Comparison of ENCODE assay signal across 8 cellular contexts in genomic region chr6:10759312-10759839, GRCh38. TPM values are rescaled to one million over a fixed set of nuclear protein-coding genes. Genes with fewer than 3 reads are reported as not detected.
DNase-seq lines count a peak whose midpoint lies in the region; ATAC-seq and TF ChIP-seq lines count a peak whose summit lies in the region.

No MANE protein-coding gene starts in this region.

- no peak overlapping the region for H2AFZ ChIP-seq in PC-3 (ENCODE audit: low read length)

- no peak for DNase-seq in activated T-cell treated with anti-CD3 and anti-CD28 coated beads, Interleukin-2, amount 50 U/mL, for 4 hours
- DNase-seq in activated T-cell treated with anti-CD3 and anti-CD28 coated beads for 4 hours (no peak), PC-3 (peak; percentile 99), dorsolateral prefrontal cortex (no peak), memory B cell (ENCODE audit: low spot score in 2 of 2) (no peak), activated gamma-delta T cell treated with Interleukin-2 at 50 U/mL for 16 hours (no peak)

- peaks cover 32% of the 10 kb centered on the region for H3K36me3 Mint-ChIP-seq in activated T-cell treated with anti-CD3 and anti-CD28 coated beads, Interleukin-2, amount 50 U/mL, for 4 hours (ENCODE audit: insufficient read depth)
- H3K36me3 Mint-ChIP-seq in memory B cell: peaks cover 24% of the 10 kb centered on the region

- peak; percentile 73 for TF ChIP-seq CTCF in PC-3 (conservative IDR thresholded peaks at IDR 0.05; ENCODE audit: low read depth, low read length)
- peak in 55 of 56 donors; percentile 21 to 67 (median 48) for TF ChIP-seq CTCF in dorsolateral prefrontal cortex (IDR thresholded peaks at IDR 0.05 in 54 of 56, conservative IDR thresholded peaks at IDR 0.05 in 2 of 56; ENCODE audit: low read depth in 1 of 56, partially characterized antibody in 56 of 56)

- peak overlapping the region; percentile 47 for H3K4me3 ChIP-seq in PC-3 (ENCODE audit: low read length)
- no peak overlapping the region for H3K4me3 ChIP-seq in dorsolateral prefrontal cortex

- H3K9me2 ChIP-seq in PC-3 (replicated peaks; ENCODE audit: low read length): no peaks in the 10 kb centered on the region

- H3F3A ChIP-seq in PC-3 (ENCODE audit: low read length, unreplicated experiment): peaks cover 5% of the 10 kb centered on the region

- no peaks in the 10 kb centered on the region for H3K27me3 ChIP-seq in PC-3 (ENCODE audit: low read length)
- H3K27me3 ChIP-seq in dorsolateral prefrontal cortex: no peaks in the 10 kb centered on the region

- H3K4me1 Mint-ChIP-seq in activated T-cell treated with anti-CD3 and anti-CD28 coated beads, Interleukin-2, amount 50 U/mL, for 4 hours (ENCODE audit: low read depth): peaks cover 16% of the 10 kb centered on the region
- peaks cover 6% of the 10 kb centered on the region for H3K4me1 Mint-ChIP-seq in memory B cell

- ATAC-seq in activated T-cell treated with anti-CD3 and anti-CD28 coated beads, Interleukin-2, amount 50 U/mL, for 4 hours: peak; percentile 35 to 58
- ATAC-seq in HG02642 (IDR thresholded peaks at IDR 0.05; ENCODE audit: poor library complexity, unreplicated experiment): peak; percentile 47
- peak; percentile 71 for ATAC-seq in PC-3
- ATAC-seq in memory B cell (ENCODE audit: low read depth): peak; percentile 39
- no peak for ATAC-seq in HG03039 (IDR thresholded peaks at IDR 0.05; ENCODE audit: unreplicated experiment)

- H3K9me3 Mint-ChIP-seq in activated T-cell treated with anti-CD3 and anti-CD28 coated beads, Interleukin-2, amount 50 U/mL, for 4 hours: no peaks in the 10 kb centered on the region
- no peaks in the 10 kb centered on the region for H3K9me3 Mint-ChIP-seq in memory B cell

- H3K4me3 Mint-ChIP-seq in activated T-cell treated with anti-CD3 and anti-CD28 coated beads, Interleukin-2, amount 50 U/mL, for 4 hours: no peak overlapping the region
- no peak overlapping the region for H3K4me3 Mint-ChIP-seq in memory B cell

- CTCF ChIA-PET in PC-3 (lab: Charles Lee): interaction anchor here (0.5 to 0.8 kb wide), 4 partner anchors 24 to 344 kb away, joined by 3 to 14 read pairs (median 4); no protein-coding TSS in a partner anchor

- H3K9me3 ChIP-seq in PC-3 (ENCODE audit: low read length): no peaks in the 10 kb centered on the region

- H3K27me3 Mint-ChIP-seq in activated T-cell treated with anti-CD3 and anti-CD28 coated beads, Interleukin-2, amount 50 U/mL, for 4 hours (ENCODE audit: low read depth): no peaks in the 10 kb centered on the region
- no peaks in the 10 kb centered on the region for H3K27me3 Mint-ChIP-seq in memory B cell

- H3K79me2 ChIP-seq in PC-3 (ENCODE audit: low read length): peaks cover 31% of the 10 kb centered on the region

- H3K9ac ChIP-seq in PC-3 (ENCODE audit: low read length): peak overlapping the region; percentile 7; the same call in 1 of the 2 replicates

- POLR2A ChIA-PET in PC-3 (lab: Charles Lee; ENCODE audit: unreplicated experiment): interaction anchor here (0.9 kb wide), 1 partner anchor 487 kb away, joined by 5 read pairs; no protein-coding TSS in a partner anchor

- intact Hi-C loops in PC-3 (cut with micrococcal nuclease): loop anchor here (1.0 kb wide), 4 partner anchors 12 to 65 kb away; partner anchors contain the start of genes C6orf52, PAK1IP1, TMEM14B and TMEM14C
- intact Hi-C loops in dorsolateral prefrontal cortex (cut with DNase I): no loop called here

- no peak overlapping the region for H3K27ac Mint-ChIP-seq in memory B cell

- H3K27ac ChIP-seq in PC-3 (ENCODE audit: low read length): peak overlapping the region; percentile 76
- H3K27ac ChIP-seq in dorsolateral prefrontal cortex: peak overlapping the region in 15 of 59 donors; percentile 2 to 59 (median 24)

- H3K4me2 ChIP-seq in PC-3 (ENCODE audit: low read length): peak overlapping the region; percentile 77

- H4K20me1 ChIP-seq in PC-3 (ENCODE audit: low read length): no peaks in the 10 kb centered on the region

- H3K36me3 ChIP-seq in PC-3 (ENCODE audit: low read depth, low read length): peaks cover 35% of the 10 kb centered on the region

- no TSS peak for BruUV-seq in PC-3 (replicated peaks; lab: Mats Ljungman, UMichigan)

- H3K4me1 ChIP-seq in PC-3 (ENCODE audit: insufficient read depth, low read length): peaks cover 29% of the 10 kb centered on the region

RNA-seq across cellular contexts. Expression of gene TMEM14B, which starts 11.8 kb away (rescaled TPM):
- 10 to 100 TPM; 84.0 to 85.0 (median 84.4) TPM for total RNA-seq in activated T-cell treated with anti-CD3 and anti-CD28 coated beads, Interleukin-2, amount 50 U/mL, for 4 hours
- total RNA-seq in PC-3 (2014; rRNA removed): 93.8 and 115 TPM in 2 replicates
- 10 to 100 TPM; 49.1 to 90.5 (median 69.1) TPM for total RNA-seq in dorsolateral prefrontal cortex

RNA-seq across cellular contexts. Expression of gene TMEM14C, which starts 36.5 kb away (rescaled TPM):
- total RNA-seq in activated T-cell treated with anti-CD3 and anti-CD28 coated beads, Interleukin-2, amount 50 U/mL, for 4 hours: 10 to 100 TPM; 35.4 to 47.2 (median 38.3) TPM
- total RNA-seq in PC-3 (2014; rRNA removed) (85.8 and 87.8 TPM in 2 replicates), dorsolateral prefrontal cortex (10 to 100 TPM; 42.1 to 89.5 (median 60.4) TPM)
